ENCODE assay signal across 29 cellular contexts in genomic region chr9:7370378-7370777, GRCh38.
DNase-seq lines count a peak whose midpoint lies in the region; ATAC-seq, FAIRE-seq and TF ChIP-seq lines count a peak whose summit lies in the region.
"Had no signal": no experiment of that assay in that cellular context is flagged by ENCODE, and none has a peak within 500 bp of the region (broad histone marks: within the 10 kb centered on the region; RNA-seq: fewer than 3 reads in every experiment).

No MANE protein-coding gene starts in this region.

- TF ChIP-seq RAD21 in Ishikawa (IDR thresholded peaks at IDR 0.05; ENCODE audit: low read depth) = no peak
- TF ChIP-seq RAD21 in H1 (IDR thresholded peaks at IDR 0.05 in 1 of 2, conservative IDR thresholded peaks at IDR 0.05 in 1 of 2; ENCODE audit: low read depth in 2 of 2, low read length in 2 of 2) = no peak

- H3K4me3 ChIP-seq in H1 (ENCODE audit: extremely low read depth in 1 of 4, insufficient read depth in 2 of 4, low read depth in 3 of 4, low read length in 4 of 4) = no peak overlapping the region
- H3K4me3 ChIP-seq in left lung = no peak overlapping the region
- no peak overlapping the region for H3K4me3 ChIP-seq in trophoblast cell (ENCODE audit: low read depth, low read length)
- H3K4me3 ChIP-seq: BLaER1 treated with 17β-estradiol and CSF1 and Interleukin-3, amounts not matched to agents 10 nM and 100 nM; GM12878 had no signal

- H3K27me3 Mint-ChIP-seq in stimulated activated naive CD8-positive, alpha-beta T cell treated with anti-CD3 and anti-CD28 coated beads, Interleukin-15, amount 100 ng/mL, for 72 hours = peaks cover 8% of the 10 kb centered on the region
- H3K27me3 Mint-ChIP-seq: naive B cell had no signal

- H2BK5ac ChIP-seq in H1 (ENCODE audit: low read depth, low read length) (no peak overlapping the region), trophoblast cell (ENCODE audit: low read depth, low read length, poor library complexity) (no peak overlapping the region)

- H3K4me1 ChIP-seq in H1 (replicated peaks in 1 of 4; ENCODE audit: control insufficient read depth in 3 of 4, insufficient read depth in 4 of 4, low read length in 3 of 4) (no peaks in the 10 kb centered on the region), left lung (peaks cover 7% of the 10 kb centered on the region in 2 donors), trophoblast cell (ENCODE audit: control insufficient read depth in 1 of 2, insufficient read depth in 2 of 2, low read length in 2 of 2) (peaks cover 0 to 14% of the 10 kb centered on the region in 2 experiments)

- H3K4me3 Mint-ChIP-seq in stimulated activated naive CD8-positive, alpha-beta T cell treated with anti-CD3 and anti-CD28 coated beads, Interleukin-15, amount 100 ng/mL, for 72 hours = no peak overlapping the region
- H3K4me3 Mint-ChIP-seq: activated CD4-positive, alpha-beta T cell treated with anti-CD3 and anti-CD28 coated beads, Interleukin-2, amount 10 ng/mL, durations not matched to agents 24 days and 14 days; naive B cell; type B pancreatic cell; WTC11 had no signal

- H3K27ac ChIP-seq in H1 (ENCODE audit: low read depth, low read length) = no peak overlapping the region
- no peak overlapping the region for H3K27ac ChIP-seq in left lung
- H3K27ac ChIP-seq in trophoblast cell (ENCODE audit: low read depth, low read length) = peak overlapping the region; percentile 5
- H3K27ac ChIP-seq: brain microvascular endothelial cell, neutrophil had no signal

- no peaks in the 10 kb centered on the region for H3K9me3 Mint-ChIP-seq in stimulated activated naive CD8-positive, alpha-beta T cell treated with anti-CD3 and anti-CD28 coated beads, Interleukin-15, amount 100 ng/mL, for 72 hours
- H3K9me3 Mint-ChIP-seq: activated CD4-positive, alpha-beta T cell treated with anti-CD3 and anti-CD28 coated beads, Interleukin-2, amount 10 ng/mL, durations not matched to agents 24 days and 14 days; activated naive CD4-positive, alpha-beta T cell treated with anti-CD3 and anti-CD28 coated beads, Interleukin-2, amount 50 U/mL, for 72 hours; naive B cell; WTC11 had no signal

- no peak overlapping the region for H4K5ac ChIP-seq in H1 (ENCODE audit: insufficient read length, low read depth, low read length)

- 0 out of 2 replicates have a peak overlapping the region, but pooled peaks have one; percentile 41 for H2AFZ ChIP-seq in H1 (ENCODE audit: low read length)
- no peak overlapping the region for H2AFZ ChIP-seq in trophoblast cell (ENCODE audit: insufficient read depth, low read length, poor library complexity)

- no peak overlapping the region for H3K4ac ChIP-seq in H1 (replicated peaks; ENCODE audit: insufficient read length, low read depth, low read length)
- H3K4ac ChIP-seq in trophoblast cell (ENCODE audit: low read depth, low read length) = no peak overlapping the region

- DNase-seq in H1 (ENCODE audit: low read depth in 1 of 2, low spot score in 2 of 2) (no peak), left lung (no peak), trophoblast cell (no peak), G401 (ENCODE audit: low spot score) (no peak)
- DNase-seq in stimulated activated naive CD8-positive, alpha-beta T cell treated with anti-CD3 and anti-CD28 coated beads, Interleukin-15, amount 100 ng/mL, for 72 hours = no peak
- no peak for DNase-seq in effector CD4-positive, alpha-beta T cell
- DNase-seq: activated CD4-positive, alpha-beta T cell treated with anti-CD3 and anti-CD28 coated beads, Interleukin-2, amount 10 ng/mL, durations not matched to agents 24 days and 14 days; activated CD8-positive, alpha-beta memory T cell treated with anti-CD3 and anti-CD28 coated beads for 24 hours; activated T-cell treated with anti-CD3 and anti-CD28 coated beads for 4 hours; brain microvascular endothelial cell; DMS153; H7; MV-4-11; naive B cell; NCI-H1436; NCI-H226; NCI-H69; PC-3; SHP77; stimulated activated CD4-positive, alpha-beta T cell treated with anti-CD3 and anti-CD28 coated beads, Interleukin-4, amount 100 ng/mL, for 24 hours; T1000 had no signal

- no peak overlapping the region for H2BK12ac ChIP-seq in H1 (ENCODE audit: low read depth, low read length)
- no peak overlapping the region for H2BK12ac ChIP-seq in trophoblast cell (ENCODE audit: low read length)

- no peaks in the 10 kb centered on the region for H3K23me2 ChIP-seq in H1 (ENCODE audit: low read depth, low read length)

- H2AK5ac ChIP-seq in H1 (ENCODE audit: low read depth, low read length) (no peak overlapping the region), trophoblast cell (ENCODE audit: low read length) (no peak overlapping the region)

- no peak overlapping the region for H2BK15ac ChIP-seq in H1 (ENCODE audit: low read length)

- no peak overlapping the region for H2BK20ac ChIP-seq in H1 (ENCODE audit: low read length)

- no peak overlapping the region for H3K18ac ChIP-seq in H1 (ENCODE audit: extremely low read depth, low read length)
- H3K18ac ChIP-seq in trophoblast cell (ENCODE audit: low read length) = no peak overlapping the region

- H3K36me3 ChIP-seq in H1 (ENCODE audit: control insufficient read depth in 2 of 4, insufficient read depth in 4 of 4, low read length in 3 of 4) (no peaks in the 10 kb centered on the region), left lung (no peaks in the 10 kb centered on the region), trophoblast cell (ENCODE audit: control insufficient read depth in 1 of 2, insufficient read depth in 2 of 2, low read length in 2 of 2) (no peaks in the 10 kb centered on the region)
- H3K36me3 ChIP-seq: BLaER1 treated with 17β-estradiol and CSF1 and Interleukin-3, amounts not matched to agents 10 nM and 100 nM; brain microvascular endothelial cell; neutrophil had no signal

- no peak overlapping the region for H4K8ac ChIP-seq in H1 (ENCODE audit: extremely low read depth, insufficient read depth, low read length)
- no peak overlapping the region for H4K8ac ChIP-seq in trophoblast cell (ENCODE audit: low read depth, low read length)

- no peaks in the 10 kb centered on the region for H4K20me1 ChIP-seq in H1 (replicated peaks in 1 of 2; ENCODE audit: control insufficient read depth in 1 of 2, insufficient read depth in 2 of 2, low read length in 2 of 2)
- H4K20me1 ChIP-seq: BLaER1 treated with 17β-estradiol and CSF1 and Interleukin-3, amounts not matched to agents 10 nM and 100 nM had no signal

- H3K4me2 ChIP-seq in H1 (ENCODE audit: insufficient read depth in 1 of 2, low read depth in 2 of 2, low read length in 2 of 2) (no peak overlapping the region), trophoblast cell (ENCODE audit: low read length) (no peak overlapping the region)

- H3K79me1 ChIP-seq in H1 (ENCODE audit: low read depth, low read length) (no peaks in the 10 kb centered on the region), trophoblast cell (ENCODE audit: low read length) (peaks cover 6% of the 10 kb centered on the region)

- H3K56ac ChIP-seq in H1 (replicated peaks; ENCODE audit: insufficient read length, low read depth, low read length) = no peak overlapping the region

- intact Hi-C loops in left lung (cut with DNase I) = no loop called here

- TF ChIP-seq EP300 in Ishikawa (IDR thresholded peaks at IDR 0.05; ENCODE audit: borderline replicate concordance) = no peak
- no peak for TF ChIP-seq EP300 in H1 (IDR thresholded peaks at IDR 0.05; ENCODE audit: borderline replicate concordance in 1 of 2, low read depth in 2 of 2, low read length in 2 of 2)

- H2BK120ac ChIP-seq in H1 (replicated peaks; ENCODE audit: low read depth, low read length) (no peak overlapping the region), trophoblast cell (ENCODE audit: insufficient read depth, low read length, poor library complexity) (no peak overlapping the region)

- TF ChIP-seq POLR2A in H1 (IDR thresholded peaks at IDR 0.05; ENCODE audit: control extremely low read depth in 1 of 2, low read depth in 2 of 2, low read length in 2 of 2) = no peak

- H3K23ac ChIP-seq in H1 (ENCODE audit: insufficient read length) (no peak overlapping the region), trophoblast cell (ENCODE audit: low read length) (no peak overlapping the region)

- TF ChIP-seq CTCF in H1 (IDR thresholded peaks at IDR 0.05; ENCODE audit: control extremely low read depth in 1 of 3, insufficient read depth in 1 of 3, low read depth in 1 of 3, low read length in 3 of 3) (no peak), left lung (IDR thresholded peaks at IDR 0.05) (no peak)

- no peaks in the 10 kb centered on the region for H3K9me3 ChIP-seq in H1 (ENCODE audit: insufficient read depth in 2 of 2, low read depth in 1 of 2, low read length in 1 of 2)
- no peaks in the 10 kb centered on the region for H3K9me3 ChIP-seq in left lung
- no peaks in the 10 kb centered on the region for H3K9me3 ChIP-seq in trophoblast cell (ENCODE audit: insufficient read depth, low read depth, low read length)
- H3K9me3 ChIP-seq: BLaER1 treated with 17β-estradiol and CSF1 and Interleukin-3, amounts not matched to agents 10 nM and 100 nM; neutrophil had no signal

- no peak overlapping the region for H3K27ac Mint-ChIP-seq in stimulated activated naive CD8-positive, alpha-beta T cell treated with anti-CD3 and anti-CD28 coated beads, Interleukin-15, amount 100 ng/mL, for 72 hours
- H3K27ac Mint-ChIP-seq: activated CD4-positive, alpha-beta T cell treated with anti-CD3 and anti-CD28 coated beads, Interleukin-2, amount 10 ng/mL, durations not matched to agents 24 days and 14 days; activated naive CD4-positive, alpha-beta T cell treated with anti-CD3 and anti-CD28 coated beads, Interleukin-2, amount 50 U/mL, for 72 hours; naive B cell; type B pancreatic cell; WTC11 had no signal

- H3K14ac ChIP-seq in H1 (ENCODE audit: insufficient read length) (no peak overlapping the region), trophoblast cell (ENCODE audit: low read length) (no peak overlapping the region)

- in situ Hi-C loops in G401 (cut with HindIII; ENCODE audit: low sequenced_read_pairs) = no loop called here

- 93% methylated on average over 2 of the region's 2 CpGs; no CpG with 5 or more reads in 1 of the 2 experiments for WGBS in H1 (ENCODE audit: extremely low coverage in 1 of 2, insufficient coverage in 1 of 2, insufficient read length in 1 of 2, insufficient replicate concordance in 2 of 2, low coverage in 1 of 2, low lambda C conversion rate in 2 of 2, missing lambda C conversion rate in 1 of 2), 2 experiments
- WGBS in trophoblast cell (ENCODE audit: extremely low coverage, insufficient coverage, insufficient read length) = no CpG with 5 or more reads among the region's 2 CpGs

- no peaks in the 10 kb centered on the region for H3K79me2 ChIP-seq in H1 (ENCODE audit: control insufficient read depth in 1 of 2, insufficient read depth in 2 of 2, low read length in 2 of 2)
- H3K79me2 ChIP-seq in trophoblast cell (ENCODE audit: control insufficient read depth, insufficient read depth, low read length, poor library complexity) = no peaks in the 10 kb centered on the region

- no peaks in the 10 kb centered on the region for H3K4me1 Mint-ChIP-seq in stimulated activated naive CD8-positive, alpha-beta T cell treated with anti-CD3 and anti-CD28 coated beads, Interleukin-15, amount 100 ng/mL, for 72 hours
- H3K4me1 Mint-ChIP-seq: activated CD4-positive, alpha-beta T cell treated with anti-CD3 and anti-CD28 coated beads, Interleukin-2, amount 10 ng/mL, durations not matched to agents 24 days and 14 days; naive B cell had no signal

- H4K12ac ChIP-seq in trophoblast cell (ENCODE audit: low read depth, low read length) = no peak overlapping the region

- ATAC-seq in left lung = peak; percentile 32
- no peak for ATAC-seq in stimulated activated naive CD8-positive, alpha-beta T cell treated with anti-CD3 and anti-CD28 coated beads, Interleukin-15, amount 100 ng/mL, for 72 hours
- ATAC-seq: activated naive CD4-positive, alpha-beta T cell treated with anti-CD3 and anti-CD28 coated beads, Interleukin-2, amount 50 U/mL, for 72 hours; GM12878; PC-3; WTC11 had no signal

- H3K9ac ChIP-seq in H1 (replicated peaks in 1 of 4; ENCODE audit: extremely low read depth in 1 of 4, low read depth in 3 of 4, low read length in 3 of 4) = no peak overlapping the region
- no peak overlapping the region for H3K9ac ChIP-seq in trophoblast cell (ENCODE audit: low read length)
- H3K9ac ChIP-seq: BLaER1 treated with 17β-estradiol and CSF1 and Interleukin-3, amounts not matched to agents 10 nM and 100 nM had no signal

- CTCF ChIA-PET in H1 (lab: Charles Lee; ENCODE audit: partially characterized antibody) = interaction anchor here (3.4 kb wide), 1 partner anchor 10 kb away, joined by 24 read pairs; no protein-coding TSS in a partner anchor

- H3K27me3 ChIP-seq in H1 (replicated peaks in 1 of 4; ENCODE audit: control insufficient read depth in 3 of 4, extremely low read depth in 1 of 4, insufficient read depth in 3 of 4, low read length in 3 of 4) = no peaks in the 10 kb centered on the region
- H3K27me3 ChIP-seq in left lung = no peaks in the 10 kb centered on the region
- no peaks in the 10 kb centered on the region for H3K27me3 ChIP-seq in trophoblast cell (ENCODE audit: insufficient read depth, low read length)
- H3K27me3 ChIP-seq: BLaER1 treated with 17β-estradiol and CSF1 and Interleukin-3, amounts not matched to agents 10 nM and 100 nM; brain microvascular endothelial cell; neutrophil had no signal

- POLR2A ChIA-PET in H1 (lab: Charles Lee; ENCODE audit: partially characterized antibody) = no interaction called here

- no peak for FAIRE-seq in H1 (lab: Jason Lieb, UNC)
- FAIRE-seq: endothelial cell of umbilical vein, GM12878 had no signal

- H4K91ac ChIP-seq in H1 (replicated peaks; ENCODE audit: insufficient read length, low read length) (no peak overlapping the region), trophoblast cell (ENCODE audit: low read depth, low read length) (no peak overlapping the region)
